In the genomic region with DNA sequence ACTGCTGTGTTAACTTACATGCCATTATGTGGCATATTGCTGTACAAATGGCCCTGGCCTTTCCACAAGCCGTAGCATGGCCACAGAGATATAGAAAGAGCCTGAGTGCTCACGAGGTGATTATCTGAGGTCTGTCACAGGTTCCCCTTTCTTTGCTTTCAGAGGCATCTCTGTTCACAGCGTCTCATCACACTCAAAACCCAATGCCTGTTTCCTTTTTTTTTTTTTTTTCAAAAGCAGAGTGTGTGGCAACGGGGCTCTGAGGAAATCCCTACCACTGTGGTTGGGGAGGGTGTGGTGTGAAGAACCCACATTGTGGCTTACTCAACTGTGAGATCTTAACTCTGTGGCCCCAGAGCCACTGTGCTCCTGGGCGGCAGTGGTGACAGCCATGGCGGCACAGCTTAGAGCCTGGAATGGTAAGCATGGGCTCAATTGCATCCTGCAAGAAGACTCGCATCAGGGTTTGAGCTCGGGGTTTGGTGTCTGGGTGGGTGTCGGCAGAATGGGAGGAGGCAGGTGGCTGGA, we compare ENCODE assay signal across 8 cellular contexts. TPM values are rescaled to one million over a fixed set of nuclear protein-coding genes. Genes with fewer than 3 reads are reported as not detected.
DNase-seq lines count a peak whose midpoint lies in the region; ATAC-seq and TF ChIP-seq lines count a peak whose summit lies in the region.

No MANE protein-coding gene starts in this region.

- peaks cover 11% of the 10 kb centered on the region for H3K27me3 Mint-ChIP-seq in activated naive CD8-positive, alpha-beta T cell
- peaks cover 11% of the 10 kb centered on the region for H3K27me3 Mint-ChIP-seq in nephron progenitor cell (ENCODE audit: low read depth, poor library complexity)

- no peaks in the 10 kb centered on the region for H3K36me3 Mint-ChIP-seq in activated naive CD8-positive, alpha-beta T cell
- peaks cover 3% of the 10 kb centered on the region for H3K36me3 Mint-ChIP-seq in nephron progenitor cell (ENCODE audit: low read depth)

- H3K23ac ChIP-seq in mesendoderm (ENCODE audit: low read length): no peak overlapping the region

- DNase-seq in T-helper 1 cell (peak; percentile 45 to 90 (median 65)), nephron progenitor cell (no peak), mesendoderm (no peak), smooth muscle cell (lab: John Stamatoyannopoulos, UW; ENCODE audit: unreplicated experiment) (no peak)
- peak; percentile 28 to 41 for DNase-seq in stimulated activated CD4-positive, alpha-beta T cell treated with anti-CD3 and anti-CD28 coated beads, Interleukin-2, amount 100 ng/mL, for 48 hours

- H2BK15ac ChIP-seq in mesendoderm (replicated peaks; ENCODE audit: low read depth): no peak overlapping the region

- no peak overlapping the region for H3K18ac ChIP-seq in mesendoderm (ENCODE audit: low read length)

- no peaks in the 10 kb centered on the region for H4K20me1 ChIP-seq in smooth muscle cell (ENCODE audit: low read depth)

- H3K9me3 Mint-ChIP-seq in activated naive CD8-positive, alpha-beta T cell (ENCODE audit: low read depth): no peaks in the 10 kb centered on the region
- peaks cover 54% of the 10 kb centered on the region for H3K9me3 Mint-ChIP-seq in nephron progenitor cell

- no peak overlapping the region for H2AFZ ChIP-seq in smooth muscle cell (ENCODE audit: low read depth)

- H3K56ac ChIP-seq in mesendoderm (ENCODE audit: low read length): no peak overlapping the region

- H3K4me2 ChIP-seq in mesendoderm (ENCODE audit: low read length) (no peak overlapping the region), smooth muscle cell (no peak overlapping the region)

- H2BK5ac ChIP-seq in mesendoderm (ENCODE audit: low read length): no peak overlapping the region

- H3K27me3 ChIP-seq in mesendoderm (ENCODE audit: insufficient read depth, low read length, poor library complexity) (no peaks in the 10 kb centered on the region), smooth muscle cell (ENCODE audit: low read depth) (no peaks in the 10 kb centered on the region)

- H3K9me3 ChIP-seq in smooth muscle cell (replicated peaks; ENCODE audit: low read depth): no peaks in the 10 kb centered on the region

- no peak overlapping the region for H4K5ac ChIP-seq in mesendoderm (ENCODE audit: low read length)

- no peak overlapping the region for H3K27ac ChIP-seq in mesendoderm (ENCODE audit: low read depth, low read length)
- no peak overlapping the region for H3K27ac ChIP-seq in smooth muscle cell (ENCODE audit: low read depth)

- peaks cover 33% of the 10 kb centered on the region for H3K4me1 Mint-ChIP-seq in activated naive CD8-positive, alpha-beta T cell (ENCODE audit: low read depth)
- peaks cover 12% of the 10 kb centered on the region for H3K4me1 Mint-ChIP-seq in nephron progenitor cell

- H2BK120ac ChIP-seq in mesendoderm (ENCODE audit: low read depth, low read length): no peak overlapping the region

- peaks cover 2% of the 10 kb centered on the region for H3K4me1 ChIP-seq in mesendoderm (ENCODE audit: control insufficient read depth, low read depth, low read length)
- H3K4me1 ChIP-seq in smooth muscle cell (ENCODE audit: low read depth): no peaks in the 10 kb centered on the region

- H3K9ac ChIP-seq in mesendoderm (ENCODE audit: low read length): no peak overlapping the region
- no peak overlapping the region for H3K9ac ChIP-seq in smooth muscle cell (ENCODE audit: low read depth)

- peak; percentile 83 for ATAC-seq in GM18867 (IDR thresholded peaks at IDR 0.05; ENCODE audit: unreplicated experiment)
- ATAC-seq in HG02973 (IDR thresholded peaks at IDR 0.05; ENCODE audit: unreplicated experiment): peak; percentile 75

- no peak for TF ChIP-seq CTCF in nephron progenitor cell (IDR thresholded peaks at IDR 0.05)
- no peak for TF ChIP-seq CTCF in smooth muscle cell (IDR thresholded peaks at IDR 0.05; ENCODE audit: borderline replicate concordance, insufficient read depth, poor library complexity, severe bottlenecking)

- H3K79me2 ChIP-seq in mesendoderm (ENCODE audit: control insufficient read depth, insufficient read depth, low read length) (no peaks in the 10 kb centered on the region), smooth muscle cell (ENCODE audit: low read depth) (no peaks in the 10 kb centered on the region)

- peak overlapping the region; percentile 36 for H3K4me3 Mint-ChIP-seq in activated naive CD8-positive, alpha-beta T cell
- H3K4me3 Mint-ChIP-seq in nephron progenitor cell: no peak overlapping the region

- H3K27ac Mint-ChIP-seq in activated naive CD8-positive, alpha-beta T cell: no peak overlapping the region
- H3K27ac Mint-ChIP-seq in nephron progenitor cell: no peak overlapping the region

- no peaks in the 10 kb centered on the region for H3K79me1 ChIP-seq in mesendoderm (ENCODE audit: low read length)

- no peak overlapping the region for H4K8ac ChIP-seq in mesendoderm (ENCODE audit: low read depth, low read length)

- no peak overlapping the region for H3K4me3 ChIP-seq in mesendoderm (ENCODE audit: low read length)
- no peak overlapping the region for H3K4me3 ChIP-seq in smooth muscle cell

- H2AK5ac ChIP-seq in mesendoderm (ENCODE audit: low read length): no peak overlapping the region

- H3F3A ChIP-seq in smooth muscle cell (ENCODE audit: low read depth): no peaks in the 10 kb centered on the region

- WGBS in mesendoderm (ENCODE audit: extremely low coverage, insufficient coverage, low lambda C conversion rate): no CpG with 5 or more reads among the region's 9 CpGs
- WGBS in smooth muscle cell (ENCODE audit: low lambda C conversion rate): 77% methylated on average over 9 of the region's 9 CpGs

- H3K4ac ChIP-seq in mesendoderm (ENCODE audit: low read depth, low read length): no peak overlapping the region

- H3K36me3 ChIP-seq in mesendoderm (ENCODE audit: control insufficient read depth, insufficient read depth, low read length) (no peaks in the 10 kb centered on the region), smooth muscle cell (ENCODE audit: low read depth) (no peaks in the 10 kb centered on the region)

RNA-seq across cellular contexts. Expression of a gene that starts 30.8 kb away (rescaled TPM):
- 2.7 TPM for polyA plus RNA-seq in mesendoderm (2013, experiment 1 of 2)
- 2.7 TPM for polyA plus RNA-seq in mesendoderm (2013, experiment 2 of 2)
- total RNA-seq in smooth muscle cell: 2.7 and 3.6 TPM in 2 replicates
- polyA plus RNA-seq in smooth muscle cell: 3.1 and 4.0 TPM in 2 replicates

Comparison
In these comparisons a context has a peak if more than half of its experiments do, and no peak if none do; other contexts are left out.
1. DNase-seq: peak in T-helper 1 cell (5 of 5) and stimulated activated CD4-positive, alpha-beta T cell treated with anti-CD3 and anti-CD28 coated beads, Interleukin-2, amount 100 ng/mL, for 48 hours (2 of 2); none in nephron progenitor cell (single experiment), mesendoderm (single experiment) and smooth muscle cell (single experiment).